ENCODE assay signal across 37 cellular contexts in the genomic region with DNA sequence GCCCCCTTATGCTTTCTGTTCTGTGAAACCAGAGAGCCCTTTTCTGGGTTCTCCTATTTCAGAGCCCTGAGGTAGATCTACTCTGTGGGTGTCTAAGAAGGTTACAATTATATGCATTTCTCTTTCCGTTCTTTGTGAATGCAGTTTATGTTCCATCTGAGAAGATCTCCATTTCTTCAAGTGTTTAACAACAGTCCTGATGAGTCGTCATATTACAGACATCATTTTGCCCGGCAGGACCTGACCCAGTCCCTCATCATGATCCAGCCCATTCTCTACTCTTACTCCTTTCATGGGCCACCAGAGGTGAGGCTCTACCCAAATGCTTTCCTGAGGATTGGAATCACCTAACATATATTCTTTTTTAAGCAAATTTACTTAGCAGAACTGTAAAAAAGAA.
"Had no signal": no experiment of that assay in that cellular context is flagged by ENCODE, and none has a peak within 500 bp of the region (broad histone marks: within the 10 kb centered on the region; RNA-seq: fewer than 3 reads in every experiment).

No MANE protein-coding gene starts in this region.

- H3K9me3 Mint-ChIP-seq: activated B cell treated with CpG ODN at 0.5 μM for 24 hours; activated CD4-positive, alpha-beta memory T cell treated with anti-CD3 and anti-CD28 coated beads for 36 hours; activated CD4-positive, alpha-beta T cell treated with anti-CD3 and anti-CD28 coated beads, Interleukin-2, amount 10 ng/mL, durations not matched to agents 24 days and 14 days; activated CD8-positive, alpha-beta T cell treated with anti-CD3 and anti-CD28 coated beads for 36 hours; activated naive CD4-positive, alpha-beta T cell treated with anti-CD3 and anti-CD28 coated beads, Interleukin-2, amount 10 ng/mL, durations not matched to agents 7 days and 5 days; activated naive CD4-positive, alpha-beta T cell treated with anti-CD3 and anti-CD28 coated beads, Interleukin-2, amount 50 U/mL, for 24 hours; activated naive CD8-positive, alpha-beta T cell treated with anti-CD3 and anti-CD28 coated beads for 36 hours; activated T-cell treated with anti-CD3 and anti-CD28 coated beads, Interleukin-2, amount 50 U/mL, for 4 hours; activated T-cell treated with anti-CD3 and anti-CD28 coated beads, Interleukin-2, amount 50 U/mL, for 72 hours; activated T-helper 1 cell treated with anti-CD3 and anti-CD28 coated beads, Interleukin-12 subunit alpha, Interleukin-12 subunit beta, Interleukin-2, Interleukin-4 antibody, amounts not matched to agents 30 ng/mL and 10 ng/mL and 1 ng/mL, durations not matched to agents 14 hours and 24 hours and 36 hours; activated T-helper 17 cell treated with anti-CD3 and anti-CD28 coated beads, Interleukin-2, amount 50 U/mL, for 72 hours; central memory CD8-positive, alpha-beta T cell; T-helper 1 cell treated with Interleukin-12 subunit alpha and Interleukin-12 subunit beta and Interleukin-4 antibody, amounts not matched to agents 30 μg/mL and 1 μg/mL, for 36 hours; T-helper 2 cell treated with Interferon-gamma antibody and Interleukin-4, amounts not matched to agents 5 μg/mL and 100 μg/mL, for 36 hours had no signal

- H3K4me3 Mint-ChIP-seq: activated B cell treated with CpG ODN at 0.5 μM for 24 hours; activated CD4-positive, alpha-beta memory T cell treated with anti-CD3 and anti-CD28 coated beads for 36 hours; activated CD4-positive, alpha-beta T cell treated with anti-CD3 and anti-CD28 coated beads, Interleukin-2, amount 10 ng/mL, durations not matched to agents 24 days and 14 days; activated CD8-positive, alpha-beta T cell treated with anti-CD3 and anti-CD28 coated beads for 36 hours; activated naive CD4-positive, alpha-beta T cell treated with anti-CD3 and anti-CD28 coated beads, Interleukin-2, amount 10 ng/mL, durations not matched to agents 7 days and 5 days; activated naive CD4-positive, alpha-beta T cell treated with anti-CD3 and anti-CD28 coated beads, Interleukin-2, amount 50 U/mL, for 24 hours; activated naive CD8-positive, alpha-beta T cell treated with anti-CD3 and anti-CD28 coated beads for 36 hours; activated T-cell treated with anti-CD3 and anti-CD28 coated beads, Interleukin-2, amount 50 U/mL, for 4 hours; activated T-cell treated with anti-CD3 and anti-CD28 coated beads, Interleukin-2, amount 50 U/mL, for 72 hours; activated T-helper 1 cell treated with anti-CD3 and anti-CD28 coated beads, Interleukin-12 subunit alpha, Interleukin-12 subunit beta, Interleukin-2, Interleukin-4 antibody, amounts not matched to agents 30 ng/mL and 10 ng/mL and 1 ng/mL, durations not matched to agents 14 hours and 24 hours and 36 hours; activated T-helper 17 cell treated with anti-CD3 and anti-CD28 coated beads, Interleukin-2, amount 50 U/mL, for 72 hours; central memory CD8-positive, alpha-beta T cell; T-helper 1 cell treated with Interleukin-12 subunit alpha and Interleukin-12 subunit beta and Interleukin-4 antibody, amounts not matched to agents 30 μg/mL and 1 μg/mL, for 36 hours; T-helper 2 cell treated with Interferon-gamma antibody and Interleukin-4, amounts not matched to agents 5 μg/mL and 100 μg/mL, for 36 hours had no signal

- H3K27ac ChIP-seq: adrenal gland, body of pancreas, brain microvascular endothelial cell, cardiac muscle cell had no signal

- H3K27me3 Mint-ChIP-seq: activated B cell treated with CpG ODN at 0.5 μM for 24 hours; activated CD4-positive, alpha-beta memory T cell treated with anti-CD3 and anti-CD28 coated beads for 36 hours; activated CD4-positive, alpha-beta T cell treated with anti-CD3 and anti-CD28 coated beads, Interleukin-2, amount 10 ng/mL, durations not matched to agents 24 days and 14 days; activated CD8-positive, alpha-beta T cell treated with anti-CD3 and anti-CD28 coated beads for 36 hours; activated naive CD4-positive, alpha-beta T cell treated with anti-CD3 and anti-CD28 coated beads, Interleukin-2, amount 10 ng/mL, durations not matched to agents 7 days and 5 days; activated naive CD4-positive, alpha-beta T cell treated with anti-CD3 and anti-CD28 coated beads, Interleukin-2, amount 50 U/mL, for 24 hours; activated naive CD8-positive, alpha-beta T cell treated with anti-CD3 and anti-CD28 coated beads for 36 hours; activated T-helper 17 cell treated with anti-CD3 and anti-CD28 coated beads, Interleukin-2, amount 50 U/mL, for 72 hours; central memory CD8-positive, alpha-beta T cell had no signal

- H3K27me3 ChIP-seq: adrenal gland, body of pancreas, brain microvascular endothelial cell, cardiac muscle cell had no signal

- FAIRE-seq: astrocyte, bronchial epithelial cell, TTC549 had no signal

- H3K9me3 ChIP-seq: adrenal gland, body of pancreas had no signal

- H3K4me1 Mint-ChIP-seq: activated B cell treated with CpG ODN at 0.5 μM for 24 hours; activated naive CD4-positive, alpha-beta T cell treated with anti-CD3 and anti-CD28 coated beads, Interleukin-2, amount 10 ng/mL, durations not matched to agents 7 days and 5 days; activated naive CD4-positive, alpha-beta T cell treated with anti-CD3 and anti-CD28 coated beads, Interleukin-2, amount 50 U/mL, for 24 hours; activated T-helper 17 cell treated with anti-CD3 and anti-CD28 coated beads, Interleukin-2, amount 50 U/mL, for 72 hours; central memory CD8-positive, alpha-beta T cell had no signal

- DNase-seq: activated B cell treated with CpG ODN at 0.5 μM for 24 hours; activated CD4-positive, alpha-beta memory T cell treated with anti-CD3 and anti-CD28 coated beads for 36 hours; activated CD4-positive, alpha-beta T cell treated with anti-CD3 and anti-CD28 coated beads for 4 hours; activated CD4-positive, alpha-beta T cell treated with anti-CD3 and anti-CD28 coated beads, Interleukin-2, amount 10 ng/mL, durations not matched to agents 24 days and 14 days; activated CD4-positive, alpha-beta T cell treated with anti-CD3 and anti-CD28 coated beads, Interleukin-2, amount 50 U/mL, for 1 hour; activated CD4-positive, alpha-beta T cell treated with anti-CD3 and anti-CD28 coated beads, Interleukin-2, amount 50 U/mL, for 4 hours; activated CD4-positive, CD25-positive, alpha-beta regulatory T cell treated with anti-CD3 and anti-CD28 coated beads, Interleukin-2, amount 50 U/mL, for 72 hours; activated CD8-positive, alpha-beta memory T cell treated with anti-CD3 and anti-CD28 coated beads, Interleukin-2, amount 50 U/mL, for 4 hours; activated CD8-positive, alpha-beta T cell treated with anti-CD3 and anti-CD28 coated beads for 36 hours; activated effector memory CD4-positive, alpha-beta T cell treated with anti-CD3 and anti-CD28 coated beads, Interleukin-2, amount 50 U/mL, for 16 hours; activated gamma-delta T cell treated with Interleukin-2 at 50 U/mL for 16 hours; activated naive CD4-positive, alpha-beta T cell; activated naive CD4-positive, alpha-beta T cell treated with anti-CD3 and anti-CD28 coated beads, Interleukin-2, amount 10 ng/mL, durations not matched to agents 7 days and 5 days; activated naive CD8-positive, alpha-beta T cell treated with anti-CD3 and anti-CD28 coated beads for 36 hours; activated T-cell treated with anti-CD3 and anti-CD28 coated beads for 4 hours; activated T-cell treated with anti-CD3 and anti-CD28 coated beads, Interleukin-2, amount 50 U/mL, for 1 hour; activated T-cell treated with anti-CD3 and anti-CD28 coated beads, Interleukin-2, amount 50 U/mL, for 4 hours; activated T-cell treated with anti-CD3 and anti-CD28 coated beads, Interleukin-2, amount 50 U/mL, for 72 hours; adrenal gland; amniotic stem cell; aorta; body of pancreas; brain microvascular endothelial cell; caudate nucleus; cerebellar nuclear complex; T-helper 2 cell; T-helper 9 cell had no signal

- H3K4me1 ChIP-seq: adrenal gland had no signal

- H3K27ac Mint-ChIP-seq: activated B cell treated with CpG ODN at 0.5 μM for 24 hours; activated CD4-positive, alpha-beta memory T cell treated with anti-CD3 and anti-CD28 coated beads for 36 hours; activated CD4-positive, alpha-beta T cell treated with anti-CD3 and anti-CD28 coated beads, Interleukin-2, amount 10 ng/mL, durations not matched to agents 24 days and 14 days; activated CD8-positive, alpha-beta T cell treated with anti-CD3 and anti-CD28 coated beads for 36 hours; activated naive CD4-positive, alpha-beta T cell treated with anti-CD3 and anti-CD28 coated beads, Interleukin-2, amount 10 ng/mL, durations not matched to agents 7 days and 5 days; activated naive CD4-positive, alpha-beta T cell treated with anti-CD3 and anti-CD28 coated beads, Interleukin-2, amount 50 U/mL, for 24 hours; activated naive CD8-positive, alpha-beta T cell treated with anti-CD3 and anti-CD28 coated beads for 36 hours; activated T-cell treated with anti-CD3 and anti-CD28 coated beads, Interleukin-2, amount 50 U/mL, for 72 hours; activated T-helper 1 cell treated with anti-CD3 and anti-CD28 coated beads, Interleukin-12 subunit alpha, Interleukin-12 subunit beta, Interleukin-2, Interleukin-4 antibody, amounts not matched to agents 30 ng/mL and 10 ng/mL and 1 ng/mL, durations not matched to agents 14 hours and 24 hours and 36 hours; activated T-helper 17 cell treated with anti-CD3 and anti-CD28 coated beads, Interleukin-2, amount 50 U/mL, for 72 hours; T-helper 1 cell treated with Interleukin-12 subunit alpha and Interleukin-12 subunit beta and Interleukin-4 antibody, amounts not matched to agents 30 μg/mL and 1 μg/mL, for 36 hours; T-helper 2 cell treated with Interferon-gamma antibody and Interleukin-4, amounts not matched to agents 5 μg/mL and 100 μg/mL, for 36 hours had no signal

- ATAC-seq: activated CD8-positive, alpha-beta T cell treated with anti-CD3 and anti-CD28 coated beads for 36 hours; activated T-cell treated with anti-CD3 and anti-CD28 coated beads, Interleukin-2, amount 50 U/mL, for 4 hours; activated T-cell treated with anti-CD3 and anti-CD28 coated beads, Interleukin-2, amount 50 U/mL, for 72 hours; activated T-helper 17 cell treated with anti-CD3 and anti-CD28 coated beads, Interleukin-2, amount 50 U/mL, for 72 hours; body of pancreas had no signal

- H3K4me3 ChIP-seq: adrenal gland, body of pancreas, cardiac muscle cell had no signal
